ENCODE assay signal across 18 cellular contexts in genomic region chr1:64378826-64379225, GRCh38.
DNase-seq lines count a peak whose midpoint lies in the region; ATAC-seq, FAIRE-seq and TF ChIP-seq lines count a peak whose summit lies in the region.
"Had no signal": no experiment of that assay in that cellular context is flagged by ENCODE, and none has a peak within 500 bp of the region (broad histone marks: within the 10 kb centered on the region; RNA-seq: fewer than 3 reads in every experiment).

No MANE protein-coding gene starts in this region.

- H3K27me3 ChIP-seq in heart right ventricle: no peaks in the 10 kb centered on the region

- no peak for ATAC-seq in heart right ventricle
- ATAC-seq in left ventricle myocardium superior: no peak
- ATAC-seq: stimulated activated naive B cell treated with anti-CD40 and anti-IgM and Interleukin-4, amounts not matched to agents 10 μg/mL and 1 μg/mL and 100 μg/mL, for 72 hours had no signal

- no peak overlapping the region for H3K4me3 ChIP-seq in heart right ventricle
- no peak overlapping the region for H3K4me3 ChIP-seq in fibroblast of villous mesenchyme (ENCODE audit: low read depth, low read length)
- H3K4me3 ChIP-seq: prostate gland had no signal

- WGBS in heart right ventricle, 2 donors: 80 to 83% methylated on average over 7 of the region's 7 CpGs

- no peak overlapping the region for H3K27ac ChIP-seq in heart right ventricle
- H3K27ac ChIP-seq: prostate gland had no signal

- no peak for FAIRE-seq in GM12892 (lab: Jason Lieb, UNC)
- FAIRE-seq: bronchial epithelial cell, TTC549 had no signal

- TF ChIP-seq CTCF in heart right ventricle (IDR thresholded peaks at IDR 0.05) (peak in 7 of 9 donors; percentile 20 to 51 (median 32)), fibroblast of villous mesenchyme (IDR thresholded peaks at IDR 0.05; ENCODE audit: insufficient read depth, low read depth, low read length) (peak; percentile 32)

- no peak for TF ChIP-seq POLR2A in GM12892 (IDR thresholded peaks at IDR 0.05; ENCODE audit: low read depth, low read length)

- intact Hi-C loops in heart right ventricle (cut with DNase I) (loop anchor here in 1 of 10 donors (5.0 kb wide), 2 partner anchors 298 to 443 kb away; no protein-coding TSS in a partner anchor), left ventricle myocardium superior (cut with micrococcal nuclease) (no loop called here)

- H3K36me3 ChIP-seq in heart right ventricle: no peaks in the 10 kb centered on the region
- H3K36me3 ChIP-seq: prostate gland had no signal

- no peak for DNase-seq in heart right ventricle
- no peak for DNase-seq in left ventricle myocardium superior
- peak; percentile 10 for DNase-seq in RPMI7951 (ENCODE audit: low read depth)
- peak; percentile 3 for DNase-seq in fibroblast of villous mesenchyme (ENCODE audit: low read depth)
- DNase-seq in NCI-H1417 treated with DMSO at 0.1 percent for 48 hours (lab: John Stamatoyannopoulos, UW): no peak
- no peak for DNase-seq in GM12892 (ENCODE audit: insufficient read length)
- no peak for DNase-seq in NCI-H1436 (lab: John Stamatoyannopoulos, UW)
- no peak for DNase-seq in amniotic stem cell (lab: John Stamatoyannopoulos, UW)
- DNase-seq: activated CD4-positive, alpha-beta T cell treated with anti-CD3 and anti-CD28 coated beads, Interleukin-2, amount 50 U/mL, for 48 hours; activated naive CD8-positive, alpha-beta T cell treated with anti-CD3 and anti-CD28 coated beads for 36 hours; activated T-cell treated with anti-CD3 and anti-CD28 coated beads, Interleukin-2, amount 50 U/mL, for 48 hours; Kasumi-1; mammary epithelial cell; NCI-H146; stimulated activated naive B cell treated with anti-CD40 and anti-IgM and Interleukin-4, amounts not matched to agents 10 μg/mL and 1 μg/mL and 100 μg/mL, for 72 hours had no signal

- H3K9me3 ChIP-seq in heart right ventricle: peaks cover 0 to 10% (median 0%) of the 10 kb centered on the region in 11 donors
- H3K9me3 ChIP-seq: prostate gland had no signal

- H3K4me1 ChIP-seq in heart right ventricle: no peaks in the 10 kb centered on the region
- H3K4me1 ChIP-seq: prostate gland had no signal

Comparison
In these comparisons a context has a peak if more than half of its experiments do, and no peak if none do; other contexts are left out.
1. DNase-seq: peak in RPMI7951 (single experiment) and fibroblast of villous mesenchyme (single experiment); none in heart right ventricle (0 of 2), left ventricle myocardium superior (single experiment), NCI-H1417 treated with DMSO at 0.1 percent for 48 hours (single experiment), GM12892 (single experiment), NCI-H1436 (single experiment) and amniotic stem cell (single experiment).